ENCODE assay signal across 17 cellular contexts in genomic region chr1:59737638-59738037, GRCh38.
"Had no signal": no experiment of that assay in that cellular context is flagged by ENCODE, and none has a peak within 500 bp of the region (broad histone marks: within the 10 kb centered on the region; RNA-seq: fewer than 3 reads in every experiment).

No MANE protein-coding gene starts in this region.

- H3K27me3 Mint-ChIP-seq: activated CD4-positive, alpha-beta memory T cell treated with anti-CD3 and anti-CD28 coated beads, Interleukin-2, amount 10 ng/mL, durations not matched to agents 7 days and 5 days; activated CD4-positive, alpha-beta T cell treated with anti-CD3 and anti-CD28 coated beads for 36 hours; activated naive CD8-positive, alpha-beta T cell treated with anti-CD3 and anti-CD28 coated beads for 36 hours; activated T-helper 17 cell treated with anti-CD3 and anti-CD28 coated beads, Interleukin-2, amount 50 U/mL, for 72 hours; effector memory CD8-positive, alpha-beta T cell; stimulated activated memory B cell treated with anti-CD40 and anti-IgM and Interleukin-4, amounts not matched to agents 10 μg/mL and 1 μg/mL and 100 μg/mL, for 72 hours had no signal

- H3K27ac ChIP-seq: foreskin keratinocyte had no signal

- H3K4me1 ChIP-seq: foreskin keratinocyte had no signal

- H3K4me3 ChIP-seq: lung had no signal

- H3K4me1 Mint-ChIP-seq: activated CD4-positive, alpha-beta memory T cell treated with anti-CD3 and anti-CD28 coated beads, Interleukin-2, amount 10 ng/mL, durations not matched to agents 7 days and 5 days; activated CD4-positive, alpha-beta T cell treated with anti-CD3 and anti-CD28 coated beads for 36 hours; activated naive CD8-positive, alpha-beta T cell treated with anti-CD3 and anti-CD28 coated beads for 36 hours; activated T-helper 17 cell treated with anti-CD3 and anti-CD28 coated beads, Interleukin-2, amount 50 U/mL, for 72 hours; stimulated activated memory B cell treated with anti-CD40 and anti-IgM and Interleukin-4, amounts not matched to agents 10 μg/mL and 1 μg/mL and 100 μg/mL, for 72 hours; WTC11 had no signal

- H3K4me3 Mint-ChIP-seq: activated CD4-positive, alpha-beta memory T cell treated with anti-CD3 and anti-CD28 coated beads, Interleukin-2, amount 10 ng/mL, durations not matched to agents 7 days and 5 days; activated CD4-positive, alpha-beta T cell treated with anti-CD3 and anti-CD28 coated beads for 36 hours; activated naive CD8-positive, alpha-beta T cell treated with anti-CD3 and anti-CD28 coated beads for 36 hours; activated T-helper 17 cell treated with anti-CD3 and anti-CD28 coated beads, Interleukin-2, amount 50 U/mL, for 72 hours; effector memory CD8-positive, alpha-beta T cell; nephron progenitor cell; stimulated activated memory B cell treated with anti-CD40 and anti-IgM and Interleukin-4, amounts not matched to agents 10 μg/mL and 1 μg/mL and 100 μg/mL, for 72 hours; WTC11 had no signal

- DNase-seq: activated CD4-positive, alpha-beta memory T cell treated with anti-CD3 and anti-CD28 coated beads, Interleukin-2, amount 10 ng/mL, durations not matched to agents 7 days and 5 days; activated CD4-positive, alpha-beta T cell treated with anti-CD3 and anti-CD28 coated beads for 36 hours; activated naive CD4-positive, alpha-beta T cell; activated naive CD8-positive, alpha-beta T cell treated with anti-CD3 and anti-CD28 coated beads for 36 hours; activated T-cell treated with anti-CD3 and anti-CD28 coated beads, Interleukin-2, amount 50 U/mL, for 1 hour; effector memory CD8-positive, alpha-beta T cell; foreskin keratinocyte; hippocampal formation; left cardiac atrium; midbrain; nephron progenitor cell; occipital lobe; stimulated activated CD4-positive, alpha-beta T cell treated with anti-CD3 and anti-CD28 coated beads, Interleukin-4, amount 100 ng/mL, for 4 hours had no signal

- H3K27ac Mint-ChIP-seq: activated CD4-positive, alpha-beta memory T cell treated with anti-CD3 and anti-CD28 coated beads, Interleukin-2, amount 10 ng/mL, durations not matched to agents 7 days and 5 days; activated CD4-positive, alpha-beta T cell treated with anti-CD3 and anti-CD28 coated beads for 36 hours; activated naive CD8-positive, alpha-beta T cell treated with anti-CD3 and anti-CD28 coated beads for 36 hours; activated T-helper 17 cell treated with anti-CD3 and anti-CD28 coated beads, Interleukin-2, amount 50 U/mL, for 72 hours; effector memory CD8-positive, alpha-beta T cell; nephron progenitor cell; stimulated activated memory B cell treated with anti-CD40 and anti-IgM and Interleukin-4, amounts not matched to agents 10 μg/mL and 1 μg/mL and 100 μg/mL, for 72 hours; WTC11 had no signal

- ATAC-seq: activated CD4-positive, alpha-beta T cell treated with anti-CD3 and anti-CD28 coated beads for 36 hours; activated T-helper 17 cell treated with anti-CD3 and anti-CD28 coated beads, Interleukin-2, amount 50 U/mL, for 72 hours; effector memory CD8-positive, alpha-beta T cell; foreskin keratinocyte; left cardiac atrium; stimulated activated memory B cell treated with anti-CD40 and anti-IgM and Interleukin-4, amounts not matched to agents 10 μg/mL and 1 μg/mL and 100 μg/mL, for 72 hours; WTC11 had no signal

- H3K9me3 Mint-ChIP-seq: effector memory CD8-positive, alpha-beta T cell had no signal

- H3K27me3 ChIP-seq: foreskin keratinocyte had no signal
